In the genomic region with DNA sequence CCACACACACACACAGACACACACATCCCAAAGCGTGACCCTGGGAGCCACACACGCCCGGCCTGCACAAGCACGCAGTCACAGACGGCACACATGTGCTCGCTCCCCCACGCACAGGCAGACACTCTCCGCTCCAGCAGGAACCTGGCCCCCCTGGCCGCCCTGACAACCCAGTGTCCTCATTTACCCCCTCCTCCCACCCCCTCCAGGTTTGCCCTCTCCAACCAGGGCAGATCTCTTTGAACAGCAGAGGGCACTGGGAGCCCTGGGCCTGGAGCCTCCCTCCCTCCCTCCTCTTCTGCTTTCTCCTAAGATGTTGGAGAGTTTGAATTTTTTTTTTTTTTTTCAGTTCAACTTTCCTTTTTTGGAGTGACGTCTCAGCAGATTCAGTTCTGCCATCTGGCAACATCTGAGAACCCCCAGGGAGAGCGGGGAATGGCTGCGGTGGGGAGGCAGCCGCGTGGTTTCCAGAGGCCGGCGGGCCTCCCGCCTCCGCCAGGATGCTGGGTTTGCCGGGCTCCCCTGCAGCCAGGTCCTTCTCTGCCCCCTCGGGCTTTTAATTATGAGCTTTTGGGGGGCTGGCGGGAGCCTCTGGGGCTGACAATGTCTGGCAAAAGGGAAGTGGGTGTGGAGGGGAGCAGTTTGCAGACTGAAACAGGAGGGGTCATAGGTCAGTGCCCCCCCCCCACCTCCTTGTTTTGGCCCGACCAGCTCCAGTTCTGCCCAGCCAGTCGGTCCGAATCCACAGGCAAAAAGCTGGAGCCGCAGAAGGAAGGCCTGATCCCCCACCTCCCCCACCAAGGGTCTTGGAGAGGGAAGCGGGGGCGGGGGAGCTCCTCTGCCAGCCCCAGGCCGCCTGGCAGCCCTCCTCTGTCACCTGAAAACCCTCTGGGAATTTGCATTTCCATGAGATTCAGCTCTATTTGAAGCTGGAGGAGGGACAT, we compare ENCODE assay signal across 1 cellular context.
TF ChIP-seq lines count a peak whose summit lies in the region.

No MANE protein-coding gene starts in this region.

TF ChIP-seq in HepG2, 621 proteins besides CTCF, POLR2A, EP300 and RAD21 (continued from another document):
- TF ChIP-seq, protein P1, sequence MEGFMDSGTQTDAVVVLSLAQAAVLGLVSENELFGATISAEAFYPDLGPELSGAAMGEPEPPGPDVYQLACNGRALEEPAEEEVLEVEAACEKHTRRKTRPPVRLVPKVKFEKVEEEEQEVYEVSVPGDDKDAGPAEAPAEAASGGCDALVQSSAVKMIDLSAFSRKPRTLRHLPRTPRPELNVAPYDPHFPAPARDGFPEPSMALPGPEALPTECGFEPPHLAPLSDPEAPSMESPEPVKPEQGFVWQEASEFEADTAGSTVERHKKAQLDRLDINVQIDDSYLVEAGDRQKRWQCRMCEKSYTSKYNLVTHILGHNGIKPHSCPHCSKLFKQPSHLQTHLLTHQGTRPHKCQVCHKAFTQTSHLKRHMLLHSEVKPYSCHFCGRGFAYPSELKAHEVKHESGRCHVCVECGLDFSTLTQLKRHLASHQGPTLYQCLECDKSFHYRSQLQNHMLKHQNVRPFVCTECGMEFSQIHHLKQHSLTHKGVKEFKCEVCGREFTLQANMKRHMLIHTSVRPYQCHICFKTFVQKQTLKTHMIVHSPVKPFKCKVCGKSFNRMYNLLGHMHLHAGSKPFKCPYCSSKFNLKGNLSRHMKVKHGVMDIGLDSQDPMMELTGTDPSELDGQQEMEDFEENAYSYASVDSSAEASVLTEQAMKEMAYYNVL (CRISPR knock-in tag; IDR thresholded peaks at IDR 0.05; ENCODE audit: borderline replicate concordance), result no peak
- TF ChIP-seq, protein P2, sequence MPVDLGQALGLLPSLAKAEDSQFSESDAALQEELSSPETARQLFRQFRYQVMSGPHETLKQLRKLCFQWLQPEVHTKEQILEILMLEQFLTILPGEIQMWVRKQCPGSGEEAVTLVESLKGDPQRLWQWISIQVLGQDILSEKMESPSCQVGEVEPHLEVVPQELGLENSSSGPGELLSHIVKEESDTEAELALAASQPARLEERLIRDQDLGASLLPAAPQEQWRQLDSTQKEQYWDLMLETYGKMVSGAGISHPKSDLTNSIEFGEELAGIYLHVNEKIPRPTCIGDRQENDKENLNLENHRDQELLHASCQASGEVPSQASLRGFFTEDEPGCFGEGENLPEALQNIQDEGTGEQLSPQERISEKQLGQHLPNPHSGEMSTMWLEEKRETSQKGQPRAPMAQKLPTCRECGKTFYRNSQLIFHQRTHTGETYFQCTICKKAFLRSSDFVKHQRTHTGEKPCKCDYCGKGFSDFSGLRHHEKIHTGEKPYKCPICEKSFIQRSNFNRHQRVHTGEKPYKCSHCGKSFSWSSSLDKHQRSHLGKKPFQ (CRISPR knock-in tag; IDR thresholded peaks at IDR 0.05; ENCODE audit: insufficient replicate concordance), result no peak
- TF ChIP-seq, protein P3, sequence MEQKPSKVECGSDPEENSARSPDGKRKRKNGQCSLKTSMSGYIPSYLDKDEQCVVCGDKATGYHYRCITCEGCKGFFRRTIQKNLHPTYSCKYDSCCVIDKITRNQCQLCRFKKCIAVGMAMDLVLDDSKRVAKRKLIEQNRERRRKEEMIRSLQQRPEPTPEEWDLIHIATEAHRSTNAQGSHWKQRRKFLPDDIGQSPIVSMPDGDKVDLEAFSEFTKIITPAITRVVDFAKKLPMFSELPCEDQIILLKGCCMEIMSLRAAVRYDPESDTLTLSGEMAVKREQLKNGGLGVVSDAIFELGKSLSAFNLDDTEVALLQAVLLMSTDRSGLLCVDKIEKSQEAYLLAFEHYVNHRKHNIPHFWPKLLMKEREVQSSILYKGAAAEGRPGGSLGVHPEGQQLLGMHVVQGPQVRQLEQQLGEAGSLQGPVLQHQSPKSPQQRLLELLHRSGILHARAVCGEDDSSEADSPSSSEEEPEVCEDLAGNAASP (CRISPR knock-in tag; IDR thresholded peaks at IDR 0.05; ENCODE audit: borderline replicate concordance), result 0 out of 2 replicates have a peak, but pooled peaks have one; percentile 60
- TF ChIP-seq TSC22D2 (CRISPR knock-in tag; IDR thresholded peaks at IDR 0.05; ENCODE audit: borderline replicate concordance), result no peak
- TF ChIP-seq, protein P4, sequence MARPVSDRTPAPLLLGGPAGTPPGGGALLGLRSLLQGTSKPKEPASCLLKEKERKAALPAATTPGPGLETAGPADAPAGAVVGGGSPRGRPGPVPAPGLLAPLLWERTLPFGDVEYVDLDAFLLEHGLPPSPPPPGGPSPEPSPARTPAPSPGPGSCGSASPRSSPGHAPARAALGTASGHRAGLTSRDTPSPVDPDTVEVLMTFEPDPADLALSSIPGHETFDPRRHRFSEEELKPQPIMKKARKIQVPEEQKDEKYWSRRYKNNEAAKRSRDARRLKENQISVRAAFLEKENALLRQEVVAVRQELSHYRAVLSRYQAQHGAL (CRISPR knock-in tag; IDR thresholded peaks at IDR 0.05; ENCODE audit: not compliant biosample characterization), result no peak
- TF ChIP-seq ZNF263 (CRISPR knock-in tag; IDR thresholded peaks at IDR 0.05), result no peak
- TF ChIP-seq ZNF670 (CRISPR knock-in tag; IDR thresholded peaks at IDR 0.05; ENCODE audit: borderline replicate concordance), result no peak
- TF ChIP-seq ZNF3 (CRISPR knock-in tag; IDR thresholded peaks at IDR 0.05), result no peak
- no peak for TF ChIP-seq ZKSCAN1 (IDR thresholded peaks at IDR 0.05; ENCODE audit: low read length)
- no peak for TF ChIP-seq WIZ (CRISPR knock-in tag; IDR thresholded peaks at IDR 0.05)
- no peak for TF ChIP-seq RBM22 (optimal IDR thresholded peaks at IDR 0.05; ENCODE audit: low read length)
- 0 out of 2 replicates have a peak, but pooled peaks have one; percentile 26 for TF ChIP-seq STAG1 (CRISPR knock-in tag; IDR thresholded peaks at IDR 0.05)
- no peak for TF ChIP-seq KDM1A (CRISPR knock-in tag; IDR thresholded peaks at IDR 0.05)
- TF ChIP-seq, protein P5, sequence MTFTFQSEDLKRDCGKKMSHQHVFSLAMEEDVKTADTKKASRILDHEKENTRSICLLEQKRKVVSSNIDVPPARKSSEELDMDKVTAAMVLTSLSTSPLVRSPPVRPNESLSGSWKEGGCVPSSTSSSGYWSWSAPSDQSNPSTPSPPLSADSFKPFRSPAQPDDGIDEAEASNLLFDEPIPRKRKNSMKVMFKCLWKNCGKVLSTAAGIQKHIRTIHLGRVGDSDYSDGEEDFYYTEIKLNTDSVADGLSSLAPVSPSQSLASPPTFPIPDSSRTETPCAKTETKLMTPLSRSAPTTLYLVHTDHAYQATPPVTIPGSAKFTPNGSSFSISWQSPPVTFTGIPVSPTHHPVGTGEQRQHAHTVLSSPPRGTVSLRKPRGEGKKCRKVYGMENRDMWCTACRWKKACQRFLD (CRISPR knock-in tag; IDR thresholded peaks at IDR 0.05; ENCODE audit: borderline replicate concordance), result no peak
- no peak for TF ChIP-seq KDM2A (CRISPR knock-in tag; IDR thresholded peaks at IDR 0.05; ENCODE audit: borderline replicate concordance, low read depth)
- peak in 1 of 2 experiments; percentile 23; a peak in 1 of 4 replicates for TF ChIP-seq NR2F1 (CRISPR knock-in tag; IDR thresholded peaks at IDR 0.05)
- TF ChIP-seq BRD4 (CRISPR knock-in tag; IDR thresholded peaks at IDR 0.05), result no peak
- TF ChIP-seq, protein P6, sequence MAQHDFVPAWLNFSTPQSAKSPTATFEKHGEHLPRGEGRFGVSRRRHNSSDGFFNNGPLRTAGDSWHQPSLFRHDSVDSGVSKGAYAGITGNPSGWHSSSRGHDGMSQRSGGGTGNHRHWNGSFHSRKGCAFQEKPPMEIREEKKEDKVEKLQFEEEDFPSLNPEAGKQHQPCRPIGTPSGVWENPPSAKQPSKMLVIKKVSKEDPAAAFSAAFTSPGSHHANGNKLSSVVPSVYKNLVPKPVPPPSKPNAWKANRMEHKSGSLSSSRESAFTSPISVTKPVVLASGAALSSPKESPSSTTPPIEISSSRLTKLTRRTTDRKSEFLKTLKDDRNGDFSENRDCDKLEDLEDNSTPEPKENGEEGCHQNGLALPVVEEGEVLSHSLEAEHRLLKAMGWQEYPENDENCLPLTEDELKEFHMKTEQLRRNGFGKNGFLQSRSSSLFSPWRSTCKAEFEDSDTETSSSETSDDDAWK (CRISPR knock-in tag; IDR thresholded peaks at IDR 0.05), result no peak
- TF ChIP-seq, protein P7, sequence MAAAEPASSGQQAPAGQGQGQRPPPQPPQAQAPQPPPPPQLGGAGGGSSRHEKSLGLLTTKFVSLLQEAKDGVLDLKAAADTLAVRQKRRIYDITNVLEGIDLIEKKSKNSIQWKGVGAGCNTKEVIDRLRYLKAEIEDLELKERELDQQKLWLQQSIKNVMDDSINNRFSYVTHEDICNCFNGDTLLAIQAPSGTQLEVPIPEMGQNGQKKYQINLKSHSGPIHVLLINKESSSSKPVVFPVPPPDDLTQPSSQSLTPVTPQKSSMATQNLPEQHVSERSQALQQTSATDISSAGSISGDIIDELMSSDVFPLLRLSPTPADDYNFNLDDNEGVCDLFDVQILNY (CRISPR knock-in tag; conservative IDR thresholded peaks at IDR 0.05), result no peak
- TF ChIP-seq ZNF556 (CRISPR knock-in tag; IDR thresholded peaks at IDR 0.05; ENCODE audit: borderline replicate concordance), result no peak
- no peak for TF ChIP-seq ZNF776 (CRISPR knock-in tag; IDR thresholded peaks at IDR 0.05)
- TF ChIP-seq, protein P8, sequence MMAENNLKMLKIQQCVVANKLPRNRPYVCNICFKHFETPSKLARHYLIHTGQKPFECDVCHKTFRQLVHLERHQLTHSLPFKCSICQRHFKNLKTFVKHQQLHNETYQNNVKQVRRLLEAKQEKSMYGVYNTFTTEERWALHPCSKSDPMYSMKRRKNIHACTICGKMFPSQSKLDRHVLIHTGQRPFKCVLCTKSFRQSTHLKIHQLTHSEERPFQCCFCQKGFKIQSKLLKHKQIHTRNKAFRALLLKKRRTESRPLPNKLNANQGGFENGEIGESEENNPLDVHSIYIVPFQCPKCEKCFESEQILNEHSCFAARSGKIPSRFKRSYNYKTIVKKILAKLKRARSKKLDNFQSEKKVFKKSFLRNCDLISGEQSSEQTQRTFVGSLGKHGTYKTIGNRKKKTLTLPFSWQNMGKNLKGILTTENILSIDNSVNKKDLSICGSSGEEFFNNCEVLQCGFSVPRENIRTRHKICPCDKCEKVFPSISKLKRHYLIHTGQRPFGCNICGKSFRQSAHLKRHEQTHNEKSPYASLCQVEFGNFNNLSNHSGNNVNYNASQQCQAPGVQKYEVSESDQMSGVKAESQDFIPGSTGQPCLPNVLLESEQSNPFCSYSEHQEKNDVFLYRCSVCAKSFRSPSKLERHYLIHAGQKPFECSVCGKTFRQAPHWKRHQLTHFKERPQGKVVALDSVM (CRISPR knock-in tag; IDR thresholded peaks at IDR 0.05), result peak; percentile 55; the same call in 1 of the 2 replicates
- no peak for TF ChIP-seq ZNF781 (CRISPR knock-in tag; IDR thresholded peaks at IDR 0.05; ENCODE audit: borderline replicate concordance, not compliant biosample characterization)
- TF ChIP-seq KAT7 (CRISPR knock-in tag; IDR thresholded peaks at IDR 0.05; ENCODE audit: borderline replicate concordance), result no peak
- TF ChIP-seq ZNF224 (CRISPR knock-in tag; IDR thresholded peaks at IDR 0.05), result no peak
- TF ChIP-seq PAWR (CRISPR knock-in tag; IDR thresholded peaks at IDR 0.05; ENCODE audit: borderline replicate concordance), result no peak
- TF ChIP-seq THYN1 (CRISPR knock-in tag; IDR thresholded peaks at IDR 0.05; ENCODE audit: borderline replicate concordance, low read depth), result no peak
- TF ChIP-seq ZNF121 (CRISPR knock-in tag; IDR thresholded peaks at IDR 0.05), result no peak
- no peak for TF ChIP-seq MAFK (conservative IDR thresholded peaks at IDR 0.05 in 1 of 2, IDR thresholded peaks at IDR 0.05 in 1 of 2; ENCODE audit: low read length in 2 of 2)
- peak; percentile 13; the same call in 1 of the 2 replicates for TF ChIP-seq HDAC1 (CRISPR knock-in tag; IDR thresholded peaks at IDR 0.05)
